8 cellular contexts compared by ENCODE assay signal in the genomic region with DNA sequence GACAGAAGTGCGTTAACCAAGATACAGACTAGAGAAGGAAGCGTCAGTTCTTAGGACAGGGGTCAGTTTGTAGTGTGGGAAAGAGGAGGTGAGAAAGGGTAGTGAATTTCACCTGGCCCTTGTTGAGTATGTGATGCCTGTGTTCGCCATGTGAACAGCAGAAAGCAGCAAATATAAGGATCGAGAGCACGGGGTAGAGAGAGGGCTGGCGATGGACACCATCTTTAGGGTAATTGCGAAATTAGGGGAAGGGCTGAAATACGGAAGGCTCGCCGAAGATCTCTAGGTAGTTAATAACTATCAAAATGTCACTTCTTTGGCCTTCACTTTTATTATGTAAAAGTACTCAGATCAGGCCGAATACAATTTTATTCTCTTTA. TPM values are rescaled to one million over a fixed set of nuclear protein-coding genes. Genes with fewer than 3 reads are reported as not detected.
DNase-seq lines count a peak whose midpoint lies in the region; ATAC-seq, FAIRE-seq and TF ChIP-seq lines count a peak whose summit lies in the region.

No MANE protein-coding gene starts in this region.

- POLR2A ChIA-PET in CD8-positive, alpha-beta T cell (lab: Charles Lee): no interaction called here

- FAIRE-seq in HTR-8/SVneo (lab: Jason Lieb, UNC): no peak

- peak overlapping the region; percentile 86 for H3K27ac Mint-ChIP-seq in CD8-positive, alpha-beta T cell
- H3K27ac Mint-ChIP-seq in neural progenitor cell: peak overlapping the region; percentile 53

- H3K4me3 Mint-ChIP-seq in CD8-positive, alpha-beta T cell: peak overlapping the region; percentile 93
- peak overlapping the region; percentile 63 for H3K4me3 Mint-ChIP-seq in neural progenitor cell

- peaks cover 20% of the 10 kb centered on the region for H3K27me3 Mint-ChIP-seq in CD8-positive, alpha-beta T cell (ENCODE audit: low read depth)
- peaks cover 19% of the 10 kb centered on the region for H3K27me3 Mint-ChIP-seq in neural progenitor cell (ENCODE audit: insufficient read depth, low read depth)

- peaks cover 10% of the 10 kb centered on the region for H3K4me1 ChIP-seq in CD8-positive, alpha-beta T cell (ENCODE audit: insufficient read depth, low read length)
- H3K4me1 ChIP-seq in OCI-LY1 (ENCODE audit: insufficient read depth, low read length, severe bottlenecking) (peaks cover 26% of the 10 kb centered on the region), neural progenitor cell (peaks cover 15% of the 10 kb centered on the region), aorta (ENCODE audit: control insufficient read depth in 1 of 2, insufficient read depth in 2 of 2, low read length in 2 of 2) (peaks cover 0 to 2% of the 10 kb centered on the region in 2 donors)

- no peaks in the 10 kb centered on the region for H3K9me2 ChIP-seq in OCI-LY1 (ENCODE audit: low read depth, low read length)

- in situ Hi-C loops in ACHN (cut with HindIII; ENCODE audit: low pct_ligation_motif_present, low pct_unique_long_range_greater_than_20kb, low sequenced_read_pairs): no loop called here

- peak overlapping the region; percentile 63 for H3K4me2 ChIP-seq in OCI-LY1 (ENCODE audit: low read length)
- peak overlapping the region; percentile 74 for H3K4me2 ChIP-seq in neural progenitor cell

- no peak for TF ChIP-seq CTCF in CD8-positive, alpha-beta T cell (IDR thresholded peaks at IDR 0.05)
- TF ChIP-seq CTCF in OCI-LY1 (IDR thresholded peaks at IDR 0.05; ENCODE audit: low read length) (no peak), dorsolateral prefrontal cortex (IDR thresholded peaks at IDR 0.05 in 54 of 56, conservative IDR thresholded peaks at IDR 0.05 in 2 of 56; ENCODE audit: low read depth in 1 of 56, partially characterized antibody in 56 of 56) (no peak), neural progenitor cell (IDR thresholded peaks at IDR 0.05) (no peak)

- H3K4me3 ChIP-seq in CD8-positive, alpha-beta T cell (ENCODE audit: low read depth, low read length): peak overlapping the region; percentile 86
- H3K4me3 ChIP-seq in OCI-LY1 (ENCODE audit: low read depth, low read length, poor library complexity, severe bottlenecking) (peak overlapping the region; percentile 62), dorsolateral prefrontal cortex (peak overlapping the region; percentile 41 to 81 (median 61)), neural progenitor cell (no peak overlapping the region), aorta (ENCODE audit: low read length in 2 of 2) (peak overlapping the region in 1 of 2 donors; percentile 38)

- no peaks in the 10 kb centered on the region for H3K27me3 ChIP-seq in CD8-positive, alpha-beta T cell (ENCODE audit: insufficient read depth, low read length)
- H3K27me3 ChIP-seq in OCI-LY1 (ENCODE audit: insufficient read depth, low read length): peaks cover 4% of the 10 kb centered on the region; the same call in 1 of the 2 replicates
- peaks cover 0 to 2% (median 0%) of the 10 kb centered on the region in 45 donors for H3K27me3 ChIP-seq in dorsolateral prefrontal cortex
- H3K27me3 ChIP-seq in neural progenitor cell: no peaks in the 10 kb centered on the region
- no peaks in the 10 kb centered on the region for H3K27me3 ChIP-seq in aorta (ENCODE audit: control insufficient read depth in 1 of 2, insufficient read depth in 2 of 2, low read length in 1 of 2)

- H3K79me2 ChIP-seq in OCI-LY1 (ENCODE audit: insufficient read depth, low read length) (no peaks in the 10 kb centered on the region), neural progenitor cell (ENCODE audit: low read depth) (peaks cover 19% of the 10 kb centered on the region)

- no peaks in the 10 kb centered on the region for H3K9me3 ChIP-seq in CD8-positive, alpha-beta T cell (ENCODE audit: low read length)
- H3K9me3 ChIP-seq in OCI-LY1 (ENCODE audit: low read length): no peaks in the 10 kb centered on the region
- no peaks in the 10 kb centered on the region for H3K9me3 ChIP-seq in neural progenitor cell (ENCODE audit: low read depth)
- H3K9me3 ChIP-seq in aorta (ENCODE audit: control insufficient read depth, low read length): no peaks in the 10 kb centered on the region

- H2AFZ ChIP-seq in OCI-LY1 (ENCODE audit: low read length): no peak overlapping the region
- peak overlapping the region; percentile 92 for H2AFZ ChIP-seq in neural progenitor cell (replicated peaks)

- H3K9ac ChIP-seq in OCI-LY1 (ENCODE audit: low read length) (no peak overlapping the region), neural progenitor cell (no peak overlapping the region)

- H3K36me3 Mint-ChIP-seq in CD8-positive, alpha-beta T cell: no peaks in the 10 kb centered on the region
- peaks cover 13% of the 10 kb centered on the region for H3K36me3 Mint-ChIP-seq in neural progenitor cell

- intact Hi-C loops in CD8-positive, alpha-beta T cell (cut with DNase I, micrococcal nuclease): loop anchor here (1.0 to 5.0 kb wide), 5 partner anchors 45 to 273 kb away; partner anchors contain the start of gene CEP41 (in 1 of the 2)
- intact Hi-C loops in dorsolateral prefrontal cortex (cut with DNase I) (loop anchor here (5.0 to 10.0 kb wide), 4 partner anchors 43 to 211 kb away; partner anchors contain the start of gene CEP41 (in 2 of the 2)), aorta (cut with DNase I) (no loop called here)

- peaks cover 28% of the 10 kb centered on the region for H3K4me1 Mint-ChIP-seq in CD8-positive, alpha-beta T cell (ENCODE audit: low read depth)
- H3K4me1 Mint-ChIP-seq in neural progenitor cell: peaks cover 35% of the 10 kb centered on the region

- no peaks in the 10 kb centered on the region for H3K36me3 ChIP-seq in CD8-positive, alpha-beta T cell (ENCODE audit: insufficient read depth, low read length)
- H3K36me3 ChIP-seq in OCI-LY1 (ENCODE audit: insufficient read depth, low read length) (no peaks in the 10 kb centered on the region; the same call in 1 of the 2 replicates), neural progenitor cell (no peaks in the 10 kb centered on the region), aorta (ENCODE audit: control insufficient read depth in 1 of 2, insufficient read depth in 2 of 2, low read length in 1 of 2) (no peaks in the 10 kb centered on the region)

- H3K27ac ChIP-seq in CD8-positive, alpha-beta T cell (ENCODE audit: low read depth, low read length): no peak overlapping the region
- H3K27ac ChIP-seq in OCI-LY1 (ENCODE audit: low read depth, low read length, poor library complexity, severe bottlenecking): no peak overlapping the region
- peak overlapping the region in 20 of 59 donors; percentile 9 to 85 (median 64) for H3K27ac ChIP-seq in dorsolateral prefrontal cortex
- no peak overlapping the region for H3K27ac ChIP-seq in neural progenitor cell
- H3K27ac ChIP-seq in aorta (ENCODE audit: low read depth in 1 of 2, low read length in 2 of 2): no peak overlapping the region

- H3K9me3 Mint-ChIP-seq in CD8-positive, alpha-beta T cell: no peaks in the 10 kb centered on the region
- peaks cover 21% of the 10 kb centered on the region for H3K9me3 Mint-ChIP-seq in neural progenitor cell

- H4K20me1 ChIP-seq in OCI-LY1 (ENCODE audit: insufficient read depth, low read length): no peaks in the 10 kb centered on the region
- H4K20me1 ChIP-seq in neural progenitor cell (ENCODE audit: low read depth): no peaks in the 10 kb centered on the region

- H3F3A ChIP-seq in OCI-LY1 (ENCODE audit: insufficient read depth, low read length) (no peaks in the 10 kb centered on the region), neural progenitor cell (ENCODE audit: low read depth) (peaks cover 16% of the 10 kb centered on the region)

- no peak for ATAC-seq in CD8-positive, alpha-beta T cell
- ATAC-seq in aorta (ENCODE audit: low FRiP score): no peak

- CTCF ChIA-PET in CD8-positive, alpha-beta T cell (lab: Charles Lee): interaction anchor here (1.1 to 2.0 kb wide), 3 partner anchors 9 to 12 kb away, joined by 3 to 7 read pairs (median 3); no protein-coding TSS in a partner anchor

- 81 to 82% methylated on average over 11 of the region's 11 CpGs for WGBS in aorta, 2 donors

- no peak for DNase-seq in CD8-positive, alpha-beta T cell
- DNase-seq in dorsolateral prefrontal cortex: no peak
- no peak for DNase-seq in neural progenitor cell (ENCODE audit: low spot score)
- DNase-seq in stimulated activated naive CD4-positive, alpha-beta T cell treated with Interleukin-2 at 50 U/mL for 16 hours (lab: John Stamatoyannopoulos, UW): no peak
- DNase-seq in aorta: no peak
- DNase-seq in ACHN: no peak
- no peak for DNase-seq in HTR-8/SVneo (ENCODE audit: insufficient read length, low spot score)

RNA-seq across cellular contexts. Expression of gene MEST, which starts 6.2 kb away (rescaled TPM):
- total RNA-seq in CD8-positive, alpha-beta T cell: 1 to 10 TPM; 3.7 to 5.9 TPM
- total RNA-seq in dorsolateral prefrontal cortex: 100 to 1,000 TPM in 109 of 120 experiments, 10 to 100 TPM in 11; 36.7 to 215 (median 138) TPM
- total RNA-seq in neural progenitor cell (ENCODE audit: low replicate concordance): 364 and 431 TPM in 2 replicates
- 10 to 100 TPM in 1 of 2 donors, 1 to 10 TPM in 1; 9.0 to 23.0 TPM for total RNA-seq in aorta
- polyA plus RNA-seq in aorta: 1 to 10 TPM; 2.7 to 4.9 TPM

RNA-seq across cellular contexts. Expression of gene CEP41, which starts 44.9 kb away (rescaled TPM):
- 1 to 10 TPM; 4.8 to 5.5 TPM for total RNA-seq in CD8-positive, alpha-beta T cell
- total RNA-seq in dorsolateral prefrontal cortex (10 to 100 TPM; 10.4 to 41.3 (median 27.0) TPM), neural progenitor cell (ENCODE audit: low replicate concordance) (14.5 and 16.5 TPM in 2 replicates), aorta (1 to 10 TPM; 6.2 to 6.6 TPM)
- 1 to 10 TPM; 2.1 to 7.5 TPM for polyA plus RNA-seq in aorta

Comparison
In these comparisons a context has a peak if more than half of its experiments do, and no peak if none do; other contexts are left out.
1. intact Hi-C loops: an anchor here in CD8-positive, alpha-beta T cell (1.0 to 5.0 kb wide) and dorsolateral prefrontal cortex (5.0 to 10.0 kb wide); none called in aorta.